ENCODE assay signal across 6 cellular contexts in the genomic region with DNA sequence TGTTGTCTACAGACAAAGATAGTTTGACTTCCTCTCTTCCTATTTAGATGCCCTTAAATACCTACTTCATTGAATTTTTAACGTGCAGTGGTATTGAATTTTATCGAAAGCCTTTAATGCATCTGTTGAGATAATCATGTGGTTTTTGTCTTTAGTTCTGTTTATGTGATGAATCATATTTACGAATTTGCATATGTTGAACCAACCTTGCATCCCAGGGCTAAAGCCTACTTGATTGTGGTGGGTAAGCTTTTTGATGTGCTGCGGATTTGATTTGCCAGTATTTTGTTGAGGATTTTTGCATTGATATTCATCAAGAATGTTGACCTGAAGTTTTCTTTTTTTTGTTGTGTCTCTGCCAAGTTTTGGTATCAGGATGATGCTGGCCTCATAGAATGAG. TPM values are rescaled to one million over a fixed set of nuclear protein-coding genes. Genes with fewer than 3 reads are reported as not detected.
DNase-seq lines count a peak whose midpoint lies in the region; ATAC-seq, FAIRE-seq and TF ChIP-seq lines count a peak whose summit lies in the region.
"Not testable (repeated sequence)": the region's sequence is repeated elsewhere in the genome, so short reads cannot be mapped to it uniquely, and the experiment has no call there.

No MANE protein-coding gene starts in this region.

- not testable (repeated sequence) for H2AFZ ChIP-seq in GM12878 (ENCODE audit: control insufficient read depth, low read depth, low read length); K562 (ENCODE audit: low read depth, low read length)

- POLR2A ChIA-PET in HEK293 (lab: Yijun Ruan, JAX); WTC11 (lab: Charles Lee); activated CD4-positive, alpha-beta T cell treated with anti-CD3 and anti-CD28 coated beads, Interleukin-2, amount 10 ng/mL, durations not matched to agents 7 days and 5 days (lab: Charles Lee): not testable (repeated sequence)
- POLR2A ChIA-PET in GM12878 (lab: Charles Lee) (interaction anchor here (1.0 kb wide), 1 partner anchor 9 kb away, joined by 3 read pairs; no protein-coding TSS in a partner anchor), K562 (lab: Yijun Ruan, JAX) (interaction anchor here (0.8 to 2.8 kb wide), 5 partner anchors 8 to 117 kb away, joined by 3 to 8 read pairs (median 6); no protein-coding TSS in a partner anchor)

- H3K4me2 ChIP-seq in GM12878 (ENCODE audit: control insufficient read depth, insufficient read depth); K562 (ENCODE audit: insufficient read depth, low read length): not testable (repeated sequence)

- not testable (repeated sequence) for H3K27me3 Mint-ChIP-seq in WTC11 (ENCODE audit: low read depth); activated CD4-positive, alpha-beta T cell treated with anti-CD3 and anti-CD28 coated beads, Interleukin-2, amount 10 ng/mL, durations not matched to agents 7 days and 5 days

- H3K9me3 ChIP-seq in HEK293 (ENCODE audit: control insufficient read depth, insufficient read depth, low read depth, low read length); GM12878 (replicated peaks; ENCODE audit: control insufficient read depth, insufficient read depth, low read length); K562 (replicated peaks; ENCODE audit: control insufficient read depth, insufficient read depth, low read depth, low read length): not testable (repeated sequence)

- not testable (repeated sequence) for FAIRE-seq in GM12878 (lab: Jason Lieb, UNC); K562 (lab: Jason Lieb, UNC)

- H3K9ac ChIP-seq in GM12878 (ENCODE audit: control insufficient read depth, insufficient read depth, low read length); K562 (ENCODE audit: insufficient read depth in 1 of 2, low read depth in 2 of 2, low read length in 2 of 2): not testable (repeated sequence)

- not testable (repeated sequence) for TF ChIP-seq EP300 in GM12878 (IDR thresholded peaks at IDR 0.05; ENCODE audit: borderline replicate concordance in 1 of 2, control insufficient read depth in 1 of 2, low read depth in 2 of 2, low read length in 2 of 2); K562 (IDR thresholded peaks at IDR 0.05; ENCODE audit: low read length)

- TF ChIP-seq RAD21 in GM12878 (IDR thresholded peaks at IDR 0.05; ENCODE audit: insufficient read depth, low read depth, low read length); K562 (CRISPR knock-in tag; conservative IDR thresholded peaks at IDR 0.05 in 1 of 2, IDR thresholded peaks at IDR 0.05 in 1 of 2): not testable (repeated sequence)

- SMC1A ChIA-PET in GM12878 (lab: Charles Lee; ENCODE audit: uncharacterized antibody, unreplicated experiment) = interaction anchor here (1.2 kb wide), 1 partner anchor 13 kb away, joined by 4 read pairs; no protein-coding TSS in a partner anchor

- H3K4me3 Mint-ChIP-seq in WTC11; activated CD4-positive, alpha-beta T cell treated with anti-CD3 and anti-CD28 coated beads, Interleukin-2, amount 10 ng/mL, durations not matched to agents 7 days and 5 days: not testable (repeated sequence)

- DNase-seq in NCI-H226 = peak; percentile 69
- not testable (repeated sequence) for DNase-seq in WTC11 (ENCODE audit: low spot score); activated CD4-positive, alpha-beta T cell treated with anti-CD3 and anti-CD28 coated beads, Interleukin-2, amount 10 ng/mL, durations not matched to agents 7 days and 5 days; GM12878 (ENCODE audit: low read depth, low spot score); K562 (ENCODE audit: extremely low read depth in 1 of 4, low spot score in 3 of 4)

- not testable (repeated sequence) for TF ChIP-seq CTCF in HEK293 (tag by site-specific recombination; IDR thresholded peaks at IDR 0.05); WTC11 (IDR thresholded peaks at IDR 0.05); GM12878 (IDR thresholded peaks at IDR 0.05 in 2 of 3, conservative IDR thresholded peaks at IDR 0.05 in 1 of 3; ENCODE audit: control insufficient read depth in 2 of 3, extremely low read depth in 1 of 3, insufficient read depth in 1 of 3, low read depth in 3 of 3, low read length in 3 of 3); K562 (IDR thresholded peaks at IDR 0.05 in 2 of 3, conservative IDR thresholded peaks at IDR 0.05 in 1 of 3; ENCODE audit: insufficient read depth in 2 of 3, low read depth in 1 of 3, low read length in 3 of 3)

- RAD21 ChIA-PET in GM12878 (lab: Charles Lee; ENCODE audit: unreplicated experiment) = not testable (repeated sequence)

- H3K27me3 ChIP-seq in GM12878 (replicated peaks in 1 of 2; ENCODE audit: control insufficient read depth in 2 of 2, insufficient read depth in 2 of 2, low read length in 1 of 2); K562 (ENCODE audit: control insufficient read depth in 2 of 2, insufficient read depth in 2 of 2, low read length in 2 of 2): not testable (repeated sequence)

- H3K4me1 ChIP-seq in HEK293 (ENCODE audit: control insufficient read depth, insufficient read depth, low read length); GM12878 (ENCODE audit: control insufficient read depth, insufficient read depth, low read length); K562 (replicated peaks in 1 of 2; ENCODE audit: control insufficient read depth in 2 of 2, insufficient read depth in 2 of 2, low read length in 2 of 2): not testable (repeated sequence)

- not testable (repeated sequence) for H3K36me3 ChIP-seq in HEK293 (ENCODE audit: control insufficient read depth in 2 of 2, insufficient read depth in 1 of 2, low read length in 2 of 2); GM12878 (ENCODE audit: control insufficient read depth in 2 of 2, insufficient read depth in 2 of 2, low read length in 1 of 2); K562 (ENCODE audit: control insufficient read depth, insufficient read depth, low read length)

- not testable (repeated sequence) for ATAC-seq in WTC11, GM12878, K562

- H3K4me3 ChIP-seq in HEK293 (ENCODE audit: low read depth, low read length); GM12878; K562: not testable (repeated sequence)

- CTCF ChIA-PET in HEK293 (lab: Yijun Ruan, JAX) (interaction anchor here (0.6 to 2.0 kb wide), 3 partner anchors 12 to 1182 kb away, joined by 3 to 13 read pairs (median 4); no protein-coding TSS in a partner anchor), GM12878 (lab: Yijun Ruan, JAX) (interaction anchor here (1.1 kb wide), 1 partner anchor 24 kb away, joined by 4 read pairs; no protein-coding TSS in a partner anchor)
- CTCF ChIA-PET in WTC11 (lab: Charles Lee); K562 (lab: Yijun Ruan, JAX; ENCODE audit: low intra/inter-chr PET ratio): not testable (repeated sequence)
- CTCF ChIA-PET in activated CD4-positive, alpha-beta T cell treated with anti-CD3 and anti-CD28 coated beads, Interleukin-2, amount 10 ng/mL, durations not matched to agents 7 days and 5 days (lab: Charles Lee) = interaction anchor here (1.6 kb wide), 1 partner anchor 14 kb away, joined by 4 read pairs; a partner anchor contains a TSS

- H3K27ac Mint-ChIP-seq in WTC11 = peak overlapping the region; percentile 69
- H3K27ac Mint-ChIP-seq in activated CD4-positive, alpha-beta T cell treated with anti-CD3 and anti-CD28 coated beads, Interleukin-2, amount 10 ng/mL, durations not matched to agents 7 days and 5 days = peak overlapping the region; percentile 1

- in situ Hi-C loops in GM12878 (cut with MboI); K562 (cut with MboI): not testable (repeated sequence)

- BruUV-seq in GM12878 (replicated peaks; lab: Mats Ljungman, UMichigan); K562 (replicated peaks; lab: Mats Ljungman, UMichigan): not testable (repeated sequence)

- not testable (repeated sequence) for H3K27ac ChIP-seq in HEK293 (ENCODE audit: extremely low read depth, low read depth, low read length); GM12878 (ENCODE audit: control insufficient read depth, insufficient read depth); K562 (ENCODE audit: extremely low read depth, low read depth, low read length)

- 95% methylated on average over 4 of the region's 4 CpGs for WGBS in GM12878 (ENCODE audit: insufficient coverage, insufficient replicate concordance, low lambda C conversion rate, missing lambda C conversion rate)
- 75% methylated on average over 4 of the region's 4 CpGs for WGBS in K562 (ENCODE audit: insufficient coverage, low coverage, missing lambda C conversion rate)

- intact Hi-C loops in GM12878 (cut with micrococcal nuclease; ENCODE audit: unreplicated experiment); K562 (cut with micrococcal nuclease): not testable (repeated sequence)

- H3K4me1 Mint-ChIP-seq in WTC11; activated CD4-positive, alpha-beta T cell treated with anti-CD3 and anti-CD28 coated beads, Interleukin-2, amount 10 ng/mL, durations not matched to agents 7 days and 5 days: not testable (repeated sequence)

- H3K79me2 ChIP-seq in GM12878 (ENCODE audit: control insufficient read depth, insufficient read depth, low read length) (peaks cover 18% of the 10 kb centered on the region), K562 (ENCODE audit: control insufficient read depth, insufficient read depth, low read length) (peaks cover 81% of the 10 kb centered on the region)

- H3K9me1 ChIP-seq in K562 (ENCODE audit: control insufficient read depth, insufficient read depth, low read length) = not testable (repeated sequence)

- TF ChIP-seq POLR2A in GM12878 (IDR thresholded peaks at IDR 0.05; ENCODE audit: low read depth, low read length); K562 (conservative IDR thresholded peaks at IDR 0.05): not testable (repeated sequence)

- H4K20me1 ChIP-seq in GM12878 (ENCODE audit: control insufficient read depth, insufficient read depth); K562 (replicated peaks; ENCODE audit: control insufficient read depth, insufficient read depth, low read length): not testable (repeated sequence)

- H3K36me3 Mint-ChIP-seq in WTC11 = peaks cover 11% of the 10 kb centered on the region
- peaks cover 21% of the 10 kb centered on the region for H3K36me3 Mint-ChIP-seq in activated CD4-positive, alpha-beta T cell treated with anti-CD3 and anti-CD28 coated beads, Interleukin-2, amount 10 ng/mL, durations not matched to agents 7 days and 5 days (ENCODE audit: low read depth)

- H3K9me3 Mint-ChIP-seq in WTC11; activated CD4-positive, alpha-beta T cell treated with anti-CD3 and anti-CD28 coated beads, Interleukin-2, amount 10 ng/mL, durations not matched to agents 7 days and 5 days: not testable (repeated sequence)

RNA-seq across cellular contexts. Expression of a gene that starts 14.2 kb away (rescaled TPM):
- total RNA-seq in WTC11 (2021) (49.2 to 52.9 TPM (median 50.9 TPM) in 3 replicates), GM12878 (2014; rRNA removed) (10.1 and 10.4 TPM in 2 replicates), GM12878 (2014; rRNA removed; fragmentation: Illumina TruSeq; extraction: Trizol) (12.4 and 13.1 TPM in 2 replicates), GM12878 (2021) (25.4 and 28.7 TPM in 2 replicates), K562 (2014; rRNA removed) (6.4 and 8.7 TPM in 2 replicates), K562 (2014; rRNA removed; fragmentation: Illumina TruSeq; extraction: Trizol) (13.9 and 18.2 TPM in 2 replicates), K562 (2015; rRNA removed; fragmentation: Illumina TruSeq; extraction: Trizol) (17.5 and 17.7 TPM in 2 replicates), K562 (2021) (28.6 and 34.6 TPM in 2 replicates)
- 10 to 100 TPM; 29.0 to 34.9 TPM for total RNA-seq in activated CD4-positive, alpha-beta T cell treated with anti-CD3 and anti-CD28 coated beads, Interleukin-2, amount 10 ng/mL, durations not matched to agents 7 days and 5 days
- 25.2 and 26.3 TPM in 2 replicates for total RNA-seq in GM12878 (2013; cell fraction: nucleolus; rRNA removed)
- polyA plus RNA-seq in GM12878 (2011; ENCODE audit: low read depth) = 9.2 TPM
- polyA plus RNA-seq in GM12878 (2011; rRNA removed) (9.1 and 10.4 TPM in 2 replicates), GM12878 (2014; fragmentation: Illumina TruSeq; extraction: Trizol) (34.2 and 37.7 TPM in 2 replicates), GM12878 (2014; fragmentation: Nextera tagmentation; extraction: Ambion mirVana) (1 to 10 TPM; 8.9 to 9.3 TPM), GM12878 (2014; rRNA removed) (12.5 and 12.9 TPM in 2 replicates), GM12878 (2016; fragmentation: Nextera tagmentation; extraction: Ambion mirVana) (10 to 100 TPM; 16.9 to 19.0 TPM), K562 (2011; rRNA removed) (11.9 and 14.0 TPM in 2 replicates), K562 (2014; fragmentation: Illumina TruSeq; extraction: Trizol) (37.9 and 43.6 TPM in 2 replicates), K562 (2014; fragmentation: Nextera tagmentation; extraction: Ambion mirVana) (10 to 100 TPM; 12.8 to 14.2 TPM), K562 (2014; rRNA removed) (18.2 and 18.5 TPM in 2 replicates)
- 9.5 and 16.4 TPM in 2 replicates for polyA plus RNA-seq in GM12878 (2011; cell fraction: cytosol; rRNA removed)
- 5.5 and 9.3 TPM in 2 replicates for polyA plus RNA-seq in GM12878 (2011; cell fraction: nucleus; rRNA removed)
- polyA plus RNA-seq in GM12878 (2012) = 11.5 and 13.2 TPM in 2 replicates
- polyA minus RNA-seq in GM12878 (2011; rRNA and poly(A)+ RNA removed) = 10.5 and 13.9 TPM in 2 replicates
- polyA minus RNA-seq in GM12878 (2011; cell fraction: cytosol; rRNA and poly(A)+ RNA removed) = 6.4 and 7.0 TPM in 2 replicates
- polyA minus RNA-seq in GM12878 (2011; cell fraction: nucleus; rRNA and poly(A)+ RNA removed) = 3.9 and 5.2 TPM in 2 replicates
- total RNA-seq in K562 (2011; cell fraction: chromatin; rRNA removed; ENCODE audit: low replicate concordance) = 24.0 and 41.2 TPM in 2 replicates
- 12.5 and 16.1 TPM in 2 replicates for total RNA-seq in K562 (2011; cell fraction: nucleolus; rRNA removed)
- 26.8 and 45.1 TPM in 2 replicates for total RNA-seq in K562 (2011; cell fraction: nucleoplasm; rRNA removed)
- 9.5 and 18.8 TPM in 2 replicates for polyA plus RNA-seq in K562 (2011; cell fraction: cytosol; rRNA removed)
- polyA plus RNA-seq in K562 (2011; cell fraction: nucleus; rRNA removed) = 10.0 and 10.8 TPM in 2 replicates
- polyA plus RNA-seq in K562 (2012) = 22.7 and 23.1 TPM in 2 replicates
- 16.3 and 18.6 TPM in 2 replicates for polyA minus RNA-seq in K562 (2011; rRNA and poly(A)+ RNA removed)
- polyA minus RNA-seq in K562 (2011; cell fraction: cytosol; rRNA and poly(A)+ RNA removed) = 11.1 and 12.5 TPM in 2 replicates
- polyA minus RNA-seq in K562 (2011; cell fraction: nucleus; rRNA and poly(A)+ RNA removed) = 4.4 and 7.9 TPM in 2 replicates

RNA-seq across cellular contexts. Expression of a gene that starts 54.9 kb away (rescaled TPM):
- total RNA-seq in WTC11 (2021) (15.1 to 17.9 TPM (median 15.2 TPM) in 3 replicates), GM12878 (2014; rRNA removed) (24.1 and 24.9 TPM in 2 replicates), GM12878 (2014; rRNA removed; fragmentation: Illumina TruSeq; extraction: Trizol) (21.2 and 23.9 TPM in 2 replicates), GM12878 (2021) (19.3 and 21.9 TPM in 2 replicates), K562 (2014; rRNA removed) (22.7 and 23.8 TPM in 2 replicates), K562 (2014; rRNA removed; fragmentation: Illumina TruSeq; extraction: Trizol) (21.1 and 22.0 TPM in 2 replicates), K562 (2015; rRNA removed; fragmentation: Illumina TruSeq; extraction: Trizol) (24.1 and 24.5 TPM in 2 replicates), K562 (2021) (19.1 and 21.0 TPM in 2 replicates)
- total RNA-seq in activated CD4-positive, alpha-beta T cell treated with anti-CD3 and anti-CD28 coated beads, Interleukin-2, amount 10 ng/mL, durations not matched to agents 7 days and 5 days = 10 to 100 TPM; 22.7 to 23.7 TPM
- 9.5 and 11.8 TPM in 2 replicates for total RNA-seq in GM12878 (2013; cell fraction: nucleolus; rRNA removed)
- 14.2 TPM for polyA plus RNA-seq in GM12878 (2011; ENCODE audit: low read depth)
- polyA plus RNA-seq in GM12878 (2011; rRNA removed) (42.2 and 45.7 TPM in 2 replicates), GM12878 (2014; fragmentation: Illumina TruSeq; extraction: Trizol) (28.1 and 33.5 TPM in 2 replicates), GM12878 (2014; fragmentation: Nextera tagmentation; extraction: Ambion mirVana) (10 to 100 TPM; 31.3 to 33.3 TPM), GM12878 (2014; rRNA removed) (20.9 and 22.1 TPM in 2 replicates), GM12878 (2016; fragmentation: Nextera tagmentation; extraction: Ambion mirVana) (10 to 100 TPM; 23.1 to 25.7 TPM), K562 (2011; rRNA removed) (28.9 and 33.2 TPM in 2 replicates), K562 (2014; fragmentation: Illumina TruSeq; extraction: Trizol) (23.8 and 25.5 TPM in 2 replicates), K562 (2014; fragmentation: Nextera tagmentation; extraction: Ambion mirVana) (10 to 100 TPM; 38.6 to 50.6 TPM), K562 (2014; rRNA removed) (15.2 and 16.9 TPM in 2 replicates)
- 58.9 and 63.9 TPM in 2 replicates for polyA plus RNA-seq in GM12878 (2011; cell fraction: cytosol; rRNA removed)
- polyA plus RNA-seq in GM12878 (2011; cell fraction: nucleus; rRNA removed) = 44.0 and 46.6 TPM in 2 replicates
- polyA plus RNA-seq in GM12878 (2012) = 15.1 and 20.4 TPM in 2 replicates
- 132 and 144 TPM in 2 replicates for polyA minus RNA-seq in GM12878 (2011; rRNA and poly(A)+ RNA removed)
- 21.4 and 21.5 TPM in 2 replicates for polyA minus RNA-seq in GM12878 (2011; cell fraction: cytosol; rRNA and poly(A)+ RNA removed)
- polyA minus RNA-seq in GM12878 (2011; cell fraction: nucleus; rRNA and poly(A)+ RNA removed) = 8.7 and 12.5 TPM in 2 replicates
- total RNA-seq in K562 (2011; cell fraction: chromatin; rRNA removed; ENCODE audit: low replicate concordance) = 16.8 and 18.9 TPM in 2 replicates
- 19.2 and 20.0 TPM in 2 replicates for total RNA-seq in K562 (2011; cell fraction: nucleolus; rRNA removed)
- total RNA-seq in K562 (2011; cell fraction: nucleoplasm; rRNA removed) = 25.3 and 28.1 TPM in 2 replicates
- polyA plus RNA-seq in K562 (2011; cell fraction: cytosol; rRNA removed) = 38.5 and 46.2 TPM in 2 replicates
- 24.2 and 34.9 TPM in 2 replicates for polyA plus RNA-seq in K562 (2011; cell fraction: nucleus; rRNA removed)
- 25.0 and 32.1 TPM in 2 replicates for polyA plus RNA-seq in K562 (2012)
- polyA minus RNA-seq in K562 (2011; rRNA and poly(A)+ RNA removed) = 88.8 and 95.6 TPM in 2 replicates
- polyA minus RNA-seq in K562 (2011; cell fraction: cytosol; rRNA and poly(A)+ RNA removed) = 22.8 and 25.4 TPM in 2 replicates
- 7.9 and 17.3 TPM in 2 replicates for polyA minus RNA-seq in K562 (2011; cell fraction: nucleus; rRNA and poly(A)+ RNA removed)
